9 cellular contexts compared by ENCODE assay signal in genomic region chr6:34462561-34462971, GRCh38. TPM values are rescaled to one million over a fixed set of nuclear protein-coding genes. Genes with fewer than 3 reads are reported as not detected.
DNase-seq lines count a peak whose midpoint lies in the region; ATAC-seq and TF ChIP-seq lines count a peak whose summit lies in the region.
"Had no signal": no experiment of that assay in that cellular context is flagged by ENCODE, and none has a peak within 500 bp of the region (broad histone marks: within the 10 kb centered on the region; RNA-seq: fewer than 3 reads in every experiment).

No MANE protein-coding gene starts in this region.

- no peaks in the 10 kb centered on the region for H3F3A ChIP-seq in PC-3 (ENCODE audit: low read length, unreplicated experiment)

- WGBS in heart left ventricle, 4 donors: 7 to 20% (median 14%) methylated on average over 6 of the region's 6 CpGs
- WGBS in aorta, 2 donors: 26 to 28% methylated on average over 6 of the region's 6 CpGs

- peaks cover 20% of the 10 kb centered on the region; the same call in 1 of the 2 replicates for H3K4me1 ChIP-seq in PC-3 (ENCODE audit: insufficient read depth, low read length)
- H3K4me1 ChIP-seq in heart left ventricle: peaks cover 0 to 27% (median 4%) of the 10 kb centered on the region in 12 donors
- no peaks in the 10 kb centered on the region for H3K4me1 ChIP-seq in aorta (ENCODE audit: control insufficient read depth in 1 of 2, insufficient read depth in 2 of 2, low read length in 2 of 2)

- no peaks in the 10 kb centered on the region for H3K9me2 ChIP-seq in PC-3 (replicated peaks; ENCODE audit: low read length)

- peak overlapping the region; percentile 23; the same call in 1 of the 2 replicates for H3K4me3 ChIP-seq in PC-3 (ENCODE audit: low read length)
- no peak overlapping the region for H3K4me3 ChIP-seq in heart left ventricle
- H3K4me3 ChIP-seq in aorta (ENCODE audit: low read length in 2 of 2): no peak overlapping the region

- H3K4me2 ChIP-seq in PC-3 (ENCODE audit: low read length): peak overlapping the region; percentile 67

- H3K9ac ChIP-seq in PC-3 (ENCODE audit: low read length): no peak overlapping the region

- peak; percentile 84 for ATAC-seq in PC-3
- peak; percentile 91 to 95 (median 93) for ATAC-seq in heart left ventricle
- ATAC-seq in aorta (ENCODE audit: low FRiP score): peak; percentile 45
- no peak for ATAC-seq in stimulated activated memory B cell treated with anti-CD40 and anti-IgM and Interleukin-4, amounts not matched to agents 10 μg/mL and 1 μg/mL and 100 μg/mL, for 72 hours

- H3K27me3 Mint-ChIP-seq in activated CD4-positive, alpha-beta T cell treated with anti-CD3 and anti-CD28 coated beads, Interleukin-2, amount 10 ng/mL, durations not matched to agents 7 days and 5 days: peaks cover 31% of the 10 kb centered on the region
- peaks cover 41% of the 10 kb centered on the region for H3K27me3 Mint-ChIP-seq in stimulated activated memory B cell treated with anti-CD40 and anti-IgM and Interleukin-4, amounts not matched to agents 10 μg/mL and 1 μg/mL and 100 μg/mL, for 72 hours

- intact Hi-C loops in PC-3 (cut with micrococcal nuclease): no loop called here
- intact Hi-C loops in heart left ventricle (cut with DNase I): loop anchor here in 7 of 10 donors (5.0 to 10.0 kb wide), 3 partner anchors 142 to 292 kb away; partner anchors contain the start of gene SNRPC (in 1 of the 7)
- intact Hi-C loops in aorta (cut with DNase I): no loop called here

- H3K36me3 Mint-ChIP-seq in activated CD4-positive, alpha-beta T cell treated with anti-CD3 and anti-CD28 coated beads, Interleukin-2, amount 10 ng/mL, durations not matched to agents 7 days and 5 days (ENCODE audit: low read depth): no peaks in the 10 kb centered on the region
- no peaks in the 10 kb centered on the region for H3K36me3 Mint-ChIP-seq in stimulated activated memory B cell treated with anti-CD40 and anti-IgM and Interleukin-4, amounts not matched to agents 10 μg/mL and 1 μg/mL and 100 μg/mL, for 72 hours

- TF ChIP-seq CTCF in PC-3 (conservative IDR thresholded peaks at IDR 0.05; ENCODE audit: low read depth, low read length) (no peak), heart left ventricle (IDR thresholded peaks at IDR 0.05) (no peak)

- POLR2A ChIA-PET in activated CD4-positive, alpha-beta T cell treated with anti-CD3 and anti-CD28 coated beads, Interleukin-2, amount 10 ng/mL, durations not matched to agents 7 days and 5 days (lab: Charles Lee): no interaction called here
- POLR2A ChIA-PET in PC-3 (lab: Charles Lee; ENCODE audit: unreplicated experiment): no interaction called here

- H3K9me3 Mint-ChIP-seq in activated CD4-positive, alpha-beta T cell treated with anti-CD3 and anti-CD28 coated beads, Interleukin-2, amount 10 ng/mL, durations not matched to agents 7 days and 5 days: no peaks in the 10 kb centered on the region
- H3K9me3 Mint-ChIP-seq in stimulated activated memory B cell treated with anti-CD40 and anti-IgM and Interleukin-4, amounts not matched to agents 10 μg/mL and 1 μg/mL and 100 μg/mL, for 72 hours: no peaks in the 10 kb centered on the region
- H3K9me3 Mint-ChIP-seq: HFFc6 had no signal

- H3K36me3 ChIP-seq in PC-3 (ENCODE audit: low read depth, low read length): no peaks in the 10 kb centered on the region
- H3K36me3 ChIP-seq in heart left ventricle: no peaks in the 10 kb centered on the region
- no peaks in the 10 kb centered on the region for H3K36me3 ChIP-seq in aorta (ENCODE audit: control insufficient read depth in 1 of 2, insufficient read depth in 2 of 2, low read length in 1 of 2)

- H3K4me1 Mint-ChIP-seq in activated CD4-positive, alpha-beta T cell treated with anti-CD3 and anti-CD28 coated beads, Interleukin-2, amount 10 ng/mL, durations not matched to agents 7 days and 5 days: peaks cover 6% of the 10 kb centered on the region
- H3K4me1 Mint-ChIP-seq in stimulated activated memory B cell treated with anti-CD40 and anti-IgM and Interleukin-4, amounts not matched to agents 10 μg/mL and 1 μg/mL and 100 μg/mL, for 72 hours: peaks cover 10% of the 10 kb centered on the region

- no TSS peak for BruUV-seq in PC-3 (replicated peaks; lab: Mats Ljungman, UMichigan)

- CTCF ChIA-PET in activated CD4-positive, alpha-beta T cell treated with anti-CD3 and anti-CD28 coated beads, Interleukin-2, amount 10 ng/mL, durations not matched to agents 7 days and 5 days (lab: Charles Lee): interaction anchor here (0.7 kb wide), 1 partner anchor 47 kb away, joined by 3 read pairs; no protein-coding TSS in a partner anchor
- CTCF ChIA-PET in PC-3 (lab: Charles Lee): interaction anchor here (1.4 kb wide), 1 partner anchor 147 kb away, joined by 4 read pairs; no protein-coding TSS in a partner anchor

- DNase-seq in activated CD4-positive, alpha-beta T cell treated with anti-CD3 and anti-CD28 coated beads, Interleukin-2, amount 10 ng/mL, durations not matched to agents 7 days and 5 days: no peak
- DNase-seq in activated CD4-positive, alpha-beta T cell treated with anti-CD3 and anti-CD28 coated beads for 48 hours: no peak
- DNase-seq in PC-3 (peak; percentile 75), heart left ventricle (peak in 4 of 5 donors; percentile 59 to 84 (median 69)), aorta (no peak), KG1 (lab: John Stamatoyannopoulos, UW) (no peak)
- DNase-seq in activated naive CD4-positive, alpha-beta T cell treated with Interleukin-2 at 50 U/mL for 16 hours: no peak
- DNase-seq: HFFc6 had no signal

- H3K79me2 ChIP-seq in PC-3 (ENCODE audit: low read length): no peaks in the 10 kb centered on the region

- no peak overlapping the region for H3K27ac ChIP-seq in PC-3 (ENCODE audit: low read length)
- H3K27ac ChIP-seq in heart left ventricle: peak overlapping the region in 6 of 12 donors; percentile 3 to 59 (median 41)
- H3K27ac ChIP-seq in aorta (ENCODE audit: low read depth in 1 of 2, low read length in 2 of 2): no peak overlapping the region

- H3K9me3 ChIP-seq in PC-3 (ENCODE audit: low read length) (no peaks in the 10 kb centered on the region), heart left ventricle (no peaks in the 10 kb centered on the region), aorta (ENCODE audit: control insufficient read depth, low read length) (no peaks in the 10 kb centered on the region)

- H3K4me3 Mint-ChIP-seq in activated CD4-positive, alpha-beta T cell treated with anti-CD3 and anti-CD28 coated beads, Interleukin-2, amount 10 ng/mL, durations not matched to agents 7 days and 5 days: no peak overlapping the region
- no peak overlapping the region for H3K4me3 Mint-ChIP-seq in stimulated activated memory B cell treated with anti-CD40 and anti-IgM and Interleukin-4, amounts not matched to agents 10 μg/mL and 1 μg/mL and 100 μg/mL, for 72 hours
- H3K4me3 Mint-ChIP-seq: HFFc6 had no signal

- no peak for TF ChIP-seq POLR2A in heart left ventricle (IDR thresholded peaks at IDR 0.05)

- peak overlapping the region; percentile 41 for H3K27ac Mint-ChIP-seq in activated CD4-positive, alpha-beta T cell treated with anti-CD3 and anti-CD28 coated beads, Interleukin-2, amount 10 ng/mL, durations not matched to agents 7 days and 5 days
- no peak overlapping the region for H3K27ac Mint-ChIP-seq in stimulated activated memory B cell treated with anti-CD40 and anti-IgM and Interleukin-4, amounts not matched to agents 10 μg/mL and 1 μg/mL and 100 μg/mL, for 72 hours
- H3K27ac Mint-ChIP-seq: HFFc6 had no signal

- no peaks in the 10 kb centered on the region for H4K20me1 ChIP-seq in PC-3 (ENCODE audit: low read length)

- H3K27me3 ChIP-seq in PC-3 (ENCODE audit: low read length) (no peaks in the 10 kb centered on the region), heart left ventricle (peaks cover 4 to 32% (median 13%) of the 10 kb centered on the region in 9 donors), aorta (ENCODE audit: control insufficient read depth in 1 of 2, insufficient read depth in 2 of 2, low read length in 1 of 2) (no peaks in the 10 kb centered on the region)

- H2AFZ ChIP-seq in PC-3 (ENCODE audit: low read length): peak overlapping the region; percentile 87

RNA-seq across cellular contexts. Expression of gene PACSIN1, which starts 3.3 kb away (rescaled TPM):
- 1 to 10 TPM; 1.6 to 1.7 TPM for total RNA-seq in activated CD4-positive, alpha-beta T cell treated with anti-CD3 and anti-CD28 coated beads, Interleukin-2, amount 10 ng/mL, durations not matched to agents 7 days and 5 days
- total RNA-seq in PC-3 (2014; rRNA removed) (2.3 and 3.5 TPM in 2 replicates), heart left ventricle (10 to 100 TPM in 1 of 9 donors, 1 to 10 TPM in 8; 2.6 to 10.9 (median 6.0) TPM), aorta (under 1 TPM; 0.10 to 0.84 TPM)
- polyA plus RNA-seq in heart left ventricle (10 to 100 TPM in 1 of 2 donors, 1 to 10 TPM in 1; 1.6 to 12.7 TPM), aorta (under 1 TPM in 1 of 2 donors, not detected in 1; 0.10 TPM)
- total RNA-seq: HFFc6 had no signal

RNA-seq across cellular contexts. Expression of gene RPS10, which starts 36.7 kb away (rescaled TPM):
- 1,000 to 10,000 TPM; 1,606 to 1,644 TPM for total RNA-seq in activated CD4-positive, alpha-beta T cell treated with anti-CD3 and anti-CD28 coated beads, Interleukin-2, amount 10 ng/mL, durations not matched to agents 7 days and 5 days
- 2,227 and 3,060 TPM in 2 replicates for total RNA-seq in PC-3 (2014; rRNA removed)
- total RNA-seq in heart left ventricle: 1,000 to 10,000 TPM in 1 of 9 donors, 100 to 1,000 TPM in 8; 504 to 1,180 (median 746) TPM
- 1,000 to 10,000 TPM; 1,028 to 2,277 TPM for polyA plus RNA-seq in heart left ventricle
- total RNA-seq in aorta: 100 to 1,000 TPM; 835 to 876 TPM
- polyA plus RNA-seq in aorta: 1,000 to 10,000 TPM; 2,619 to 4,721 TPM

Comparison
In these comparisons a context has a peak if more than half of its experiments do, and no peak if none do; other contexts are left out.
1. DNase-seq: peak in PC-3 (single experiment) and heart left ventricle (4 of 5); none in activated CD4-positive, alpha-beta T cell treated with anti-CD3 and anti-CD28 coated beads, Interleukin-2, amount 10 ng/mL, durations not matched to agents 7 days and 5 days (single experiment), activated CD4-positive, alpha-beta T cell treated with anti-CD3 and anti-CD28 coated beads for 48 hours (single experiment), aorta (0 of 2), activated naive CD4-positive, alpha-beta T cell treated with Interleukin-2 at 50 U/mL for 16 hours (single experiment) and KG1 (single experiment).
2. intact Hi-C loops: an anchor here in heart left ventricle (5.0 to 10.0 kb wide); none called in PC-3 and aorta.